In the genomic region with DNA sequence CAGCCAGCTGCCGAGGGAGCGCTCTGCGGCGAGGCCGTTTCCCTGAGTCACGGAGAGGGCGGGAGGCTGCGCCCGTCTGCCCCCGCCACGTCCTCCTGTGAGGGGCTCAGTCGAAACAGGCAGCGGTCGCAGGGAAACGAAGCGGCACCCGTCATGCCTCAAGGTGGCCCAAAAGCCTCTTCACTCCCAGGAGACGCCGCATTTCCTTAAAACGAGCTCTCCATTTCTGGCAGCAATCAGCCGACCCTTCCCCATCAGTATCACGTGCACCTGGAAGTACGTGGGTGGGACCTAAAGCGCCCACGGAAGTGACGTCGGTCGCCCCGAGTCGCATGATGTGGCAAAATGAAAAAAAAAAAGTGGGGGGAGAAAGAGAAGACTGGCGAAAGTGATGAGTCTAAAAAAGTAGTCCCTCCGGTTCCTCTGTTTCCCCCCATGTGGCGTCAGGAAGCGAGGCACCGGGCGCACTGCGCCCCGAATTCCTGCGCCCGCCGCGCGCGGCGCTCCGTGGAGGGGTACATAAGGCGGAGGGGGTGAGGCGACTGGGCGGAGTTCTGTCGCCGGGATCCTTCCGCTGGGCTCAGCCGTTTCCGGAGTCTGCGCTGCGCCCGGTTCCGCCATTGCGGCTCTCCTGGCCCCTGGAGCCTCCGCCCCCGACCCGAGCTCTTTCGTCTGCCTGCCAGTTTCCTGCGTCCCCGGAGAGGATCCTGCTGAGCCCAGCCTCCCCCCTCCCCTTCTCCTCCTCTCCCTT, we compare ENCODE assay signal across 8 cellular contexts. TPM values are rescaled to one million over a fixed set of nuclear protein-coding genes. Genes with fewer than 3 reads are reported as not detected.
A peak's percentile ranks its signal among the peaks of the same experiment; 100 is the strongest.
DNase-seq lines count a peak whose midpoint lies in the region; ATAC-seq and TF ChIP-seq lines count a peak whose summit lies in the region.

A gene (plus strand): TSS at position 583 of the 751 bp plus-strand sequence. CDS start 237 bp downstream, outside the sequence.

- H3K36me3 ChIP-seq in Peyer's patch, result no peaks in the 10 kb centered on the region
- H3K36me3 ChIP-seq in muscle layer of colon (ENCODE audit: insufficient read depth, low read length), result no peaks in the 10 kb centered on the region

- H3K4me1 ChIP-seq in Peyer's patch (peaks cover 0 to 43% (median 12%) of the 10 kb centered on the region in 4 donors), muscle layer of colon (ENCODE audit: insufficient read depth, low read length) (peaks cover 33% of the 10 kb centered on the region)

- H3K4me3 ChIP-seq in Peyer's patch (peak within 1 kb of the TSS; percentile 82 to 96 (median 90)), muscle layer of colon (ENCODE audit: low read depth in 1 of 2, low read length in 2 of 2) (peak within 1 kb of the TSS; percentile 88 to 97)

- H3K27ac ChIP-seq in Peyer's patch (peak within 1 kb of the TSS; percentile 88 to 99 (median 95)), muscle layer of colon (ENCODE audit: low read depth, low read length) (peak within 1 kb of the TSS; percentile 100)

- peak; percentile 98 for DNase-seq in DMS53 (lab: John Stamatoyannopoulos, UW)
- peak; percentile 95 for DNase-seq in KG1 (lab: John Stamatoyannopoulos, UW)
- DNase-seq in Peyer's patch, result peak; percentile 94 to 96 (median 95)
- peak; percentile 94 to 95 for DNase-seq in activated T-cell treated with anti-CD3 and anti-CD28 coated beads, Interleukin-2, amount 50 U/mL, for 48 hours
- peak; percentile 81 for DNase-seq in stimulated activated CD8-positive, alpha-beta memory T cell treated with anti-CD3 and anti-CD28 coated beads, Interleukin-7, amount 100 ng/mL, for 24 hours (ENCODE audit: low read depth)

- peak within 1 kb of the TSS; percentile 99 for H3K9ac ChIP-seq in muscle layer of colon (ENCODE audit: low read length)

- H3K27me3 ChIP-seq in Peyer's patch (no peaks in the 10 kb centered on the region), muscle layer of colon (ENCODE audit: control insufficient read depth in 1 of 2, insufficient read depth in 2 of 2, low read length in 2 of 2) (no peaks in the 10 kb centered on the region)

- peak; percentile 84 to 91 for TF ChIP-seq POLR2A in Peyer's patch (IDR thresholded peaks at IDR 0.05)

- H3K9me3 ChIP-seq in Peyer's patch (no peaks in the 10 kb centered on the region), muscle layer of colon (ENCODE audit: low read length) (no peaks in the 10 kb centered on the region)

- ATAC-seq in GM21723 (IDR thresholded peaks at IDR 0.05; ENCODE audit: unreplicated experiment), result peak; percentile 76
- peak; percentile 94 for ATAC-seq in esophagus mucosa

- TF ChIP-seq CTCF in Peyer's patch (IDR thresholded peaks at IDR 0.05), result no peak

RNA-seq across cellular contexts. Expression of the gene that starts here (rescaled TPM):
- total RNA-seq in Peyer's patch, result 100 to 1,000 TPM; 174 to 224 (median 198) TPM
- 142 TPM for total RNA-seq in esophagus mucosa

Comparison
In these comparisons a context has a peak if more than half of its experiments do, and no peak if none do; other contexts are left out.
1. Peak in every context shown above with its lines: DNase-seq, ATAC-seq, H3K4me3 ChIP-seq and H3K27ac ChIP-seq.